12 cellular contexts compared by ENCODE assay signal in genomic region chr15:64024172-64025050, GRCh38. TPM values are rescaled to one million over a fixed set of nuclear protein-coding genes. Genes with fewer than 3 reads are reported as not detected.
DNase-seq lines count a peak whose midpoint lies in the region; ATAC-seq and TF ChIP-seq lines count a peak whose summit lies in the region.
"Had no signal": no experiment of that assay in that cellular context is flagged by ENCODE, and none has a peak within 500 bp of the region (broad histone marks: within the 10 kb centered on the region; RNA-seq: fewer than 3 reads in every experiment).

No MANE protein-coding gene starts in this region.

- H3K27me3 Mint-ChIP-seq in stimulated activated naive CD8-positive, alpha-beta T cell treated with anti-CD3 and anti-CD28 coated beads, Interleukin-15, Interleukin-2, amounts not matched to agents 100 ng/mL and 50 ng/mL, for 24 hours = no peaks in the 10 kb centered on the region
- H3K27me3 Mint-ChIP-seq: activated CD4-positive, alpha-beta T cell treated with anti-CD3 and anti-CD28 coated beads, Interleukin-2, amount 10 ng/mL, durations not matched to agents 24 days and 14 days had no signal

- TF ChIP-seq POLR2A in Peyer's patch (IDR thresholded peaks at IDR 0.05) = no peak

- no peaks in the 10 kb centered on the region for H3K9me3 Mint-ChIP-seq in stimulated activated naive CD8-positive, alpha-beta T cell treated with anti-CD3 and anti-CD28 coated beads, Interleukin-15, Interleukin-2, amounts not matched to agents 100 ng/mL and 50 ng/mL, for 24 hours

- H3K4me3 ChIP-seq in Peyer's patch = no peak overlapping the region

- no peaks in the 10 kb centered on the region for H3K27me3 ChIP-seq in Peyer's patch

- H3K4me1 Mint-ChIP-seq in stimulated activated naive CD8-positive, alpha-beta T cell treated with anti-CD3 and anti-CD28 coated beads, Interleukin-15, Interleukin-2, amounts not matched to agents 100 ng/mL and 50 ng/mL, for 24 hours (ENCODE audit: low read depth) = peaks cover 18% of the 10 kb centered on the region

- no peaks in the 10 kb centered on the region for H3K9me3 ChIP-seq in Peyer's patch

- TF ChIP-seq CTCF in Peyer's patch (IDR thresholded peaks at IDR 0.05) (peak in 2 of 6 experiments; percentile 17), GM20000 (IDR thresholded peaks at IDR 0.05; ENCODE audit: extremely low read depth, missing control alignments) (no peak)

- H3K27ac ChIP-seq in Peyer's patch = peak overlapping the region in 3 of 4 donors; percentile 5 to 72 (median 61)
- H3K27ac ChIP-seq: KMS-11, parathyroid adenoma had no signal

- H3K4me3 Mint-ChIP-seq in stimulated activated naive CD8-positive, alpha-beta T cell treated with anti-CD3 and anti-CD28 coated beads, Interleukin-15, Interleukin-2, amounts not matched to agents 100 ng/mL and 50 ng/mL, for 24 hours = no peak overlapping the region
- H3K4me3 Mint-ChIP-seq: activated CD4-positive, alpha-beta T cell treated with anti-CD3 and anti-CD28 coated beads, Interleukin-2, amount 10 ng/mL, durations not matched to agents 24 days and 14 days; dendritic cell treated with granulocyte-macrophage colony-stimulating factor and Interleukin-4, amounts not matched to agents 40 ng/mL and 50 ng/mL, for 4 days had no signal

- no peak for DNase-seq in stimulated activated naive CD8-positive, alpha-beta T cell treated with anti-CD3 and anti-CD28 coated beads, Interleukin-15, Interleukin-2, amounts not matched to agents 100 U/mL and 50 U/mL, for 24 hours
- peak in 1 of 3 donors; percentile 40 for DNase-seq in Peyer's patch
- DNase-seq in fibroblast of the conjunctiva (ENCODE audit: low read depth) = peak; percentile 16
- no peak for DNase-seq in activated naive CD4-positive, alpha-beta T cell treated with Interleukin-2 at 50 U/mL for 16 hours
- DNase-seq in GM20000 (ENCODE audit: low spot score) = no peak
- DNase-seq in NCI-H1092 (lab: John Stamatoyannopoulos, UW) = no peak
- DNase-seq: activated CD4-positive, alpha-beta T cell treated with anti-CD3 and anti-CD28 coated beads, Interleukin-2, amount 10 ng/mL, durations not matched to agents 24 days and 14 days had no signal

- H3K36me3 Mint-ChIP-seq in stimulated activated naive CD8-positive, alpha-beta T cell treated with anti-CD3 and anti-CD28 coated beads, Interleukin-15, Interleukin-2, amounts not matched to agents 100 ng/mL and 50 ng/mL, for 24 hours (ENCODE audit: low read depth) = no peaks in the 10 kb centered on the region

- peaks cover 0 to 8% (median 0%) of the 10 kb centered on the region in 3 donors for H3K36me3 ChIP-seq in Peyer's patch

- ATAC-seq in stimulated activated naive CD8-positive, alpha-beta T cell treated with anti-CD3 and anti-CD28 coated beads, Interleukin-15, Interleukin-2, amounts not matched to agents 100 U/mL and 50 U/mL, for 24 hours = no peak
- no peak for ATAC-seq in GM18909 (IDR thresholded peaks at IDR 0.05; ENCODE audit: poor library complexity, unreplicated experiment)

- H3K27ac Mint-ChIP-seq in stimulated activated naive CD8-positive, alpha-beta T cell treated with anti-CD3 and anti-CD28 coated beads, Interleukin-15, Interleukin-2, amounts not matched to agents 100 ng/mL and 50 ng/mL, for 24 hours = peak overlapping the region; percentile 19
- H3K27ac Mint-ChIP-seq: dendritic cell treated with granulocyte-macrophage colony-stimulating factor and Interleukin-4, amounts not matched to agents 40 ng/mL and 50 ng/mL, for 4 days had no signal

- peaks cover 0 to 68% (median 5%) of the 10 kb centered on the region in 4 donors for H3K4me1 ChIP-seq in Peyer's patch
- H3K4me1 ChIP-seq: parathyroid adenoma had no signal

RNA-seq across cellular contexts. Expression of gene DAPK2, which starts 21.9 kb away (rescaled TPM):
- total RNA-seq in Peyer's patch = 100 to 1,000 TPM in 2 of 4 donors, 10 to 100 TPM in 2; 64.6 to 189 (median 125) TPM
